In genomic region chr2:86199834-86200177, GRCh38 we compare ENCODE assay signal across 8 cellular contexts. TPM values are rescaled to one million over a fixed set of nuclear protein-coding genes. Genes with fewer than 3 reads are reported as not detected.
DNase-seq lines count a peak whose midpoint lies in the region; ATAC-seq, FAIRE-seq and TF ChIP-seq lines count a peak whose summit lies in the region.

No MANE protein-coding gene starts in this region.

- no peaks in the 10 kb centered on the region; a peak in 1 of 5 replicates for H3K27me3 ChIP-seq in HepG2 (ENCODE audit: control insufficient read depth in 1 of 2, insufficient read depth in 2 of 2, low read length in 2 of 2)
- no peaks in the 10 kb centered on the region for H3K27me3 ChIP-seq in thymus (ENCODE audit: control insufficient read depth, insufficient read depth)

- no peaks in the 10 kb centered on the region for H3K9me3 ChIP-seq in HepG2 (ENCODE audit: low read length)
- H3K9me3 ChIP-seq in thymus (ENCODE audit: control insufficient read depth), result no peaks in the 10 kb centered on the region

- peak overlapping the region; percentile 82 for H3K4me2 ChIP-seq in HepG2 (ENCODE audit: low read depth, low read length)

- POLR2A ChIA-PET in HepG2 (lab: Yijun Ruan, JAX), result interaction anchor here (0.8 to 2.3 kb wide), 3 partner anchors 14 to 94 kb away, joined by 3 to 7 read pairs (median 5); partner anchors contain the start of genes POLR1A and PTCD3

- TF ChIP-seq EP300 in HepG2 (IDR thresholded peaks at IDR 0.05; ENCODE audit: low read depth in 2 of 2, low read length in 2 of 2) (no peak), HepG2 (CRISPR knock-in tag; IDR thresholded peaks at IDR 0.05; ENCODE audit: borderline replicate concordance) (no peak)

- ATAC-seq in HepG2, result no peak

- H3K36me3 ChIP-seq in HepG2 (replicated peaks in 1 of 2; ENCODE audit: control insufficient read depth in 1 of 2, insufficient read depth in 2 of 2, low read length in 2 of 2), result peaks cover 0 to 3% of the 10 kb centered on the region in 2 experiments; a peak in 1 of 5 replicates
- no peaks in the 10 kb centered on the region for H3K36me3 ChIP-seq in thymus (ENCODE audit: control insufficient read depth, insufficient read depth)

- H2AFZ ChIP-seq in HepG2 (ENCODE audit: low read length), result peak overlapping the region; percentile 60

- H3K27ac ChIP-seq in angular gyrus (ENCODE audit: low read depth, low read length) (peak overlapping the region; percentile 86), HepG2 (ENCODE audit: extremely low read length, insufficient read depth, low read length) (peak overlapping the region; percentile 81), thymus (ENCODE audit: low read depth) (peak overlapping the region; percentile 75)

- intact Hi-C loops in HepG2 (cut with micrococcal nuclease; ENCODE audit: unreplicated experiment), result loop anchor here (5.0 kb wide), 1 partner anchor 93 kb away; the partner anchor contains the start of genes POLR1A and PTCD3

- TF ChIP-seq POLR2A in HepG2 (IDR thresholded peaks at IDR 0.05; ENCODE audit: insufficient read depth in 1 of 2, low read depth in 2 of 2, low read length in 2 of 2), result no peak

- peak overlapping the region; percentile 59 to 92 (median 85) for H3K4me3 ChIP-seq in HepG2 (replicated peaks in 1 of 3; ENCODE audit: insufficient read depth in 1 of 3, low read depth in 2 of 3, low read length in 3 of 3)
- H3K4me3 ChIP-seq in thymus (ENCODE audit: low read length), result peak overlapping the region; percentile 93

- peaks cover 46% of the 10 kb centered on the region for H3K36me3 Mint-ChIP-seq in activated T-cell treated with anti-CD3 and anti-CD28 coated beads, Interleukin-2, amount 50 U/mL, for 24 hours (ENCODE audit: low read depth)

- peak overlapping the region; percentile 90 for H3K4me3 Mint-ChIP-seq in activated T-cell treated with anti-CD3 and anti-CD28 coated beads, Interleukin-2, amount 50 U/mL, for 24 hours

- peaks cover 44% of the 10 kb centered on the region for H3K4me1 Mint-ChIP-seq in activated T-cell treated with anti-CD3 and anti-CD28 coated beads, Interleukin-2, amount 50 U/mL, for 24 hours (ENCODE audit: low read depth)

- CTCF ChIA-PET in HepG2 (lab: Yijun Ruan, JAX; ENCODE audit: low intra/inter-chr PET ratio, low total read pairs), result no interaction called here

- BruUV-seq in HepG2 (replicated peaks; lab: Mats Ljungman, UMichigan), result TSS peak; percentile 60

- no peak for TF ChIP-seq CTCF in HepG2 (CRISPR knock-in tag; IDR thresholded peaks at IDR 0.05)

- under 1% methylated on average over 8 of the region's 8 CpGs for WGBS in HepG2 (ENCODE audit: low lambda C conversion rate)
- WGBS in thymus, result 2% methylated on average over 8 of the region's 8 CpGs

- H3K9ac ChIP-seq in HepG2 (ENCODE audit: insufficient read depth, low read depth, low read length), result peak overlapping the region; percentile 89

- H3K9me3 Mint-ChIP-seq in activated T-cell treated with anti-CD3 and anti-CD28 coated beads, Interleukin-2, amount 50 U/mL, for 24 hours, result no peaks in the 10 kb centered on the region

- no peak for FAIRE-seq in HepG2 (lab: Jason Lieb, UNC)

- peak overlapping the region; percentile 96 for H3K27ac Mint-ChIP-seq in activated T-cell treated with anti-CD3 and anti-CD28 coated beads, Interleukin-2, amount 50 U/mL, for 24 hours

- H3K79me2 ChIP-seq in HepG2 (ENCODE audit: insufficient read depth, low read length), result peaks cover 51% of the 10 kb centered on the region

- DNase-seq in activated T-cell treated with anti-CD3 and anti-CD28 coated beads, Interleukin-2, amount 50 U/mL, for 24 hours, result no peak
- DNase-seq in activated T-cell treated with anti-CD3 and anti-CD28 coated beads, Interleukin-2, amount 50 U/mL, for 48 hours, result no peak
- DNase-seq in HepG2 (ENCODE audit: low spot score), result no peak
- DNase-seq in cerebellar nuclear complex (lab: John Stamatoyannopoulos, UW), result no peak
- no peak for DNase-seq in NCI-H2227 (lab: John Stamatoyannopoulos, UW; ENCODE audit: unreplicated experiment)
- DNase-seq in NCI-H1417 treated with DMSO at 0.1 percent for 48 hours (lab: John Stamatoyannopoulos, UW), result no peak

- H3K4me1 ChIP-seq in HepG2 (ENCODE audit: insufficient read depth, low read length) (peaks cover 51% of the 10 kb centered on the region), thymus (ENCODE audit: control insufficient read depth, insufficient read depth, low read length) (peaks cover 4% of the 10 kb centered on the region)

- in situ Hi-C loops in HepG2 (cut with HindIII; ENCODE audit: extremely low pct_ligation_motif_present, low pct_unique_long_range_greater_than_20kb), result no loop called here

- no peak for TF ChIP-seq RAD21 in HepG2 (CRISPR knock-in tag; IDR thresholded peaks at IDR 0.05)

- 0 out of 2 replicates have a peak, but pooled peaks cover 5% of the 10 kb centered on the region for H4K20me1 ChIP-seq in HepG2 (ENCODE audit: insufficient read depth, low read length)

- no peaks in the 10 kb centered on the region for H3K27me3 Mint-ChIP-seq in activated T-cell treated with anti-CD3 and anti-CD28 coated beads, Interleukin-2, amount 50 U/mL, for 24 hours

TF ChIP-seq in HepG2, 621 proteins besides CTCF, POLR2A, EP300 and RAD21 (continues in another document):
- TF ChIP-seq ZNF564 (CRISPR knock-in tag; IDR thresholded peaks at IDR 0.05), result 0 out of 2 replicates have a peak, but pooled peaks have one; percentile 9
- no peak for TF ChIP-seq LCORL (IDR thresholded peaks at IDR 0.05)
- TF ChIP-seq LCORL (CRISPR knock-in tag; IDR thresholded peaks at IDR 0.05), result 0 out of 2 replicates have a peak, but pooled peaks have one; percentile 1
- no peak for TF ChIP-seq ZNF292 (CRISPR knock-in tag; IDR thresholded peaks at IDR 0.05; ENCODE audit: borderline replicate concordance, low read depth)
- TF ChIP-seq BRCA1 (CRISPR knock-in tag; IDR thresholded peaks at IDR 0.05), result peak; percentile 27; the same call in 1 of the 2 replicates
- no peak for TF ChIP-seq ZNF101 (CRISPR knock-in tag; IDR thresholded peaks at IDR 0.05; ENCODE audit: borderline replicate concordance, low read depth)

RNA-seq across cellular contexts. Expression of gene MRPL35, which starts 0.5 kb away (rescaled TPM):
- total RNA-seq in HepG2 (2016; rRNA removed; fragmentation: Illumina TruSeq; extraction: Trizol), result 97.1 and 152 TPM in 2 replicates
- total RNA-seq in HepG2 (2016; cell fraction: cytosol; rRNA removed; fragmentation: Illumina TruSeq; extraction: Trizol; ENCODE audit: low read depth), result 25.4 and 27.6 TPM in 2 replicates
- 97.8 and 161 TPM in 2 replicates for total RNA-seq in HepG2 (2016; cell fraction: insoluble cytoplasmic fraction; rRNA removed; fragmentation: Illumina TruSeq; extraction: Trizol)
- 21.6 and 28.9 TPM in 2 replicates for total RNA-seq in HepG2 (2016; cell fraction: membrane; rRNA removed; fragmentation: Illumina TruSeq; extraction: Trizol)
- 35.9 and 40.2 TPM in 2 replicates for total RNA-seq in HepG2 (2016; cell fraction: nucleus; rRNA removed; fragmentation: Illumina TruSeq; extraction: Trizol)
- polyA plus RNA-seq in HepG2 (2011; rRNA removed) (80.5 and 86.1 TPM in 2 replicates), thymus (27.1 TPM)
- 62.3 and 68.7 TPM in 2 replicates for polyA plus RNA-seq in HepG2 (2011; cell fraction: cytosol; rRNA removed)
- polyA plus RNA-seq in HepG2 (2011; cell fraction: nucleus; rRNA removed), result 40.2 and 46.3 TPM in 2 replicates
- polyA plus RNA-seq in HepG2 (2012), result 31.5 and 48.9 TPM in 2 replicates
- polyA plus RNA-seq in HepG2 (2016; cell fraction: cytosol; fragmentation: Illumina TruSeq; extraction: Trizol; ENCODE audit: low read depth), result 21.8 and 23.1 TPM in 2 replicates
- polyA plus RNA-seq in HepG2 (2016; cell fraction: insoluble cytoplasmic fraction; fragmentation: Illumina TruSeq; extraction: Trizol; ENCODE audit: low read depth), result 148 and 150 TPM in 2 replicates
- polyA plus RNA-seq in HepG2 (2016; cell fraction: membrane; fragmentation: Illumina TruSeq; extraction: Trizol; ENCODE audit: low read depth), result 17.2 and 19.6 TPM in 2 replicates
- polyA plus RNA-seq in HepG2 (2016; cell fraction: nucleus; fragmentation: Illumina TruSeq; extraction: Trizol; ENCODE audit: insufficient read depth, low read depth), result 55.3 and 64.5 TPM in 2 replicates
- 143 and 152 TPM in 2 replicates for polyA minus RNA-seq in HepG2 (2011; rRNA and poly(A)+ RNA removed; ENCODE audit: low replicate concordance)
- 21.9 and 30.4 TPM in 2 replicates for polyA minus RNA-seq in HepG2 (2011; cell fraction: cytosol; rRNA and poly(A)+ RNA removed)
- polyA minus RNA-seq in HepG2 (2011; cell fraction: nucleus; rRNA and poly(A)+ RNA removed), result 27.9 and 35.1 TPM in 2 replicates

RNA-seq across cellular contexts. Expression of gene IMMT, which starts 4.5 kb away (rescaled TPM):
- total RNA-seq in HepG2 (2016; rRNA removed; fragmentation: Illumina TruSeq; extraction: Trizol), result 119 and 174 TPM in 2 replicates
- 15.3 and 18.4 TPM in 2 replicates for total RNA-seq in HepG2 (2016; cell fraction: cytosol; rRNA removed; fragmentation: Illumina TruSeq; extraction: Trizol; ENCODE audit: low read depth)
- 120 and 173 TPM in 2 replicates for total RNA-seq in HepG2 (2016; cell fraction: insoluble cytoplasmic fraction; rRNA removed; fragmentation: Illumina TruSeq; extraction: Trizol)
- 33.8 and 38.5 TPM in 2 replicates for total RNA-seq in HepG2 (2016; cell fraction: membrane; rRNA removed; fragmentation: Illumina TruSeq; extraction: Trizol)
- total RNA-seq in HepG2 (2016; cell fraction: nucleus; rRNA removed; fragmentation: Illumina TruSeq; extraction: Trizol), result 77.7 and 86.2 TPM in 2 replicates
- polyA plus RNA-seq in HepG2 (2011; rRNA removed) (52.3 and 63.5 TPM in 2 replicates), thymus (45.9 TPM)
- 44.9 and 51.8 TPM in 2 replicates for polyA plus RNA-seq in HepG2 (2011; cell fraction: cytosol; rRNA removed)
- polyA plus RNA-seq in HepG2 (2011; cell fraction: nucleus; rRNA removed), result 33.6 and 36.1 TPM in 2 replicates
- 82.6 and 99.8 TPM in 2 replicates for polyA plus RNA-seq in HepG2 (2012)
- 12.7 and 14.4 TPM in 2 replicates for polyA plus RNA-seq in HepG2 (2016; cell fraction: cytosol; fragmentation: Illumina TruSeq; extraction: Trizol; ENCODE audit: low read depth)
- 192 and 195 TPM in 2 replicates for polyA plus RNA-seq in HepG2 (2016; cell fraction: insoluble cytoplasmic fraction; fragmentation: Illumina TruSeq; extraction: Trizol; ENCODE audit: low read depth)
- 23.3 and 29.6 TPM in 2 replicates for polyA plus RNA-seq in HepG2 (2016; cell fraction: membrane; fragmentation: Illumina TruSeq; extraction: Trizol; ENCODE audit: low read depth)
- polyA plus RNA-seq in HepG2 (2016; cell fraction: nucleus; fragmentation: Illumina TruSeq; extraction: Trizol; ENCODE audit: insufficient read depth, low read depth), result 110 TPM in 2 replicates
- 58.1 and 76.7 TPM in 2 replicates for polyA minus RNA-seq in HepG2 (2011; rRNA and poly(A)+ RNA removed; ENCODE audit: low replicate concordance)
- polyA minus RNA-seq in HepG2 (2011; cell fraction: cytosol; rRNA and poly(A)+ RNA removed), result 66.1 and 82.3 TPM in 2 replicates
- 88.0 and 90.4 TPM in 2 replicates for polyA minus RNA-seq in HepG2 (2011; cell fraction: nucleus; rRNA and poly(A)+ RNA removed)
